In genomic region chr7:143947111-143947510, GRCh38 we compare ENCODE assay signal across 11 cellular contexts. TPM values are rescaled to one million over a fixed set of nuclear protein-coding genes. Genes with fewer than 3 reads are reported as not detected.
"Had no signal": no experiment of that assay in that cellular context is flagged by ENCODE, and none has a peak within 500 bp of the region (broad histone marks: within the 10 kb centered on the region; RNA-seq: fewer than 3 reads in every experiment).

No MANE protein-coding gene starts in this region.

- H3K4me1 Mint-ChIP-seq: GM23338, H9 had no signal

- H3K27ac Mint-ChIP-seq: GM23338, H9, HFFc6 had no signal

- H2AFZ ChIP-seq: GM23338 had no signal

- H3K4me1 ChIP-seq: HAP-1 had no signal

- DNase-seq: GOT3, H7, H9, HCEC 1CT, HFFc6 had no signal

- FAIRE-seq: H1, H54 had no signal

- H3K36me3 ChIP-seq: HAP-1 had no signal

- H3K4me3 Mint-ChIP-seq: GM23338, H9, HFFc6 had no signal

- H3K9me3 Mint-ChIP-seq: GM23338 had no signal

- H3K4me3 ChIP-seq: GM23338, HAP-1 had no signal

- ATAC-seq: GM23338, HCT116 had no signal

- H3K4me2 ChIP-seq: GM23338 had no signal

- H3K9me3 ChIP-seq: HAP-1 had no signal

RNA-seq across cellular contexts. Expression of gene OR2F1, which starts 7.5 kb away (rescaled TPM):
- total RNA-seq: GM23338, H4, H7, H9, HFFc6 had no signal
- polyA plus RNA-seq: GM23338, H1 had no signal

RNA-seq across cellular contexts. Expression of gene OR2F2, which starts 12.1 kb away (rescaled TPM):
- total RNA-seq: GM23338, H1, H4, H7, H9, HFFc6 had no signal
- polyA plus RNA-seq: GM23338, H1 had no signal

RNA-seq across cellular contexts. Expression of gene OR6B1, which starts 53.0 kb away (rescaled TPM):
- total RNA-seq: GM23338, H1, H4, H7, H9, HFFc6 had no signal
- polyA plus RNA-seq: GM23338, H1 had no signal
